ENCODE assay signal across 1 cellular context in the genomic region with DNA sequence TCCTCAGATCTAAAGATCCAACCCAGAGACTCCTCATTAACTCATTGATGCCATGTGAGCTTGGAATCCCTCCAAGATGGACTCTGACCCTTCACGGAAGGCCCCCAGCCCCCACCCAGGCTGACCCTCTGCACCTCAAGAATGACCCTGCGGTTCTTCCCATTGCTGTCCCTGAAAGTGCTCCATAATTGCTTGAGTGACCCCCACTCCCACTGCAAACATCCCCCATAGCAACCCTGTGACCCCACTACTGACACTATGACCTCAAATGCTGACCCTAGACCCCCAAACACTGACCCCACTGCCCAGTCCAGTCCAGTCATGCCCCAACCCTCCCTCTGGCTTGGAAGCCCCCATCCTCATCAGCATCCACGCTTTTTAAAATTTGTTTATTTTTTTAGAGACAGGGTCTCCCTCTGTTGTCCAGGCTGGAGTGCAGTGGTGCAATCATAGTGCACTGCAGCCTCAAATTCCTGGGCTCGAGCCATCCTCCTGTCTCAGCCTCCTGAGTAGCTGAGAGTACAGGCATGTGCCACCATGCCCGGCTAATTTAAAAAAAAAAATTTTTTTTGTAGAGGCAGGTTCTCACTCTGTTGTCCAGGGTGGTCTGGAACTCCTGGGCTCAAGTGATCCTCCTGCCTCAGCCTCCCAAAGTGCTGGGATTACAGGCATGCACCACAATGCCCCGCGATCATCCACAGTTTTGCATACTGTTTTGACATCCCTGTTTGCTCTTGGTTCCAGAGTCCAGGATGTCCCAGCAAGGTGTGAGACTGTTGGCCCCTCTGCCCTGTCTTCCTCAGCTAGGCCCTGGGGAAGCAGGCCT.
TF ChIP-seq lines count a peak whose summit lies in the region.

No MANE protein-coding gene starts in this region.

TF ChIP-seq in GM12878, 131 proteins besides CTCF, POLR2A, EP300 and RAD21:
- no peak for TF ChIP-seq CBX3 (IDR thresholded peaks at IDR 0.05; ENCODE audit: borderline replicate concordance, low read depth)
- no peak for TF ChIP-seq ZNF24 (IDR thresholded peaks at IDR 0.05)
- peak; percentile 37 for TF ChIP-seq NR2F1 (conservative IDR thresholded peaks at IDR 0.05)
- no peak for TF ChIP-seq MTA2 (IDR thresholded peaks at IDR 0.05; ENCODE audit: low read depth)
- TF ChIP-seq, protein P1, sequence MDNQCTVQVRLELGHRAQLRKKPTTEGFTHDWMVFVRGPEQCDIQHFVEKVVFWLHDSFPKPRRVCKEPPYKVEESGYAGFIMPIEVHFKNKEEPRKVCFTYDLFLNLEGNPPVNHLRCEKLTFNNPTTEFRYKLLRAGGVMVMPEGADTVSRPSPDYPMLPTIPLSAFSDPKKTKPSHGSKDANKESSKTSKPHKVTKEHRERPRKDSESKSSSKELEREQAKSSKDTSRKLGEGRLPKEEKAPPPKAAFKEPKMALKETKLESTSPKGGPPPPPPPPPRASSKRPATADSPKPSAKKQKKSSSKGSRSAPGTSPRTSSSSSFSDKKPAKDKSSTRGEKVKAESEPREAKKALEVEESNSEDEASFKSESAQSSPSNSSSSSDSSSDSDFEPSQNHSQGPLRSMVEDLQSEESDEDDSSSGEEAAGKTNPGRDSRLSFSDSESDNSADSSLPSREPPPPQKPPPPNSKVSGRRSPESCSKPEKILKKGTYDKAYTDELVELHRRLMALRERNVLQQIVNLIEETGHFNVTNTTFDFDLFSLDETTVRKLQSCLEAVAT (IDR thresholded peaks at IDR 0.05) = no peak
- TF ChIP-seq SMAD1 (IDR thresholded peaks at IDR 0.05; ENCODE audit: low read depth, partially characterized antibody) = no peak
